ENCODE assay signal across 11 cellular contexts in the genomic region with DNA sequence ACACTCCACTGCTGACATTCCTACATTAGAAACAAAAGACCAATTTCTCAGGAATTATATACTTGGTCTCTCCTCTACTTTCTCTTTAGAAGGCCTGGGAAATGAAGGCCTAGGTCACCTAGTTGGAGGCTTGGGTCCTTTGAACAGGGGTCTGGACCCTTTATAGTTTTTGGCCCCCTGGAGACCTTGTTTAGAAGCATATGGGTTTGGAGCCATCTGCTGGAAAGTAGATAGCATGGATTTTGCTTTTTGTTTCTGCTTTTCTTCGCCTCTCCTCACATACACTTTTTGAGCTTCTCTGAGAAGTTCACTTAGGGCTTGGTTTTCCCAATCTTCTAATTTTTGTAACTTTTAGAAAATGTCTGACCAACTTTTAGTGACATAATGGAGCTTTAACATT.
DNase-seq lines count a peak whose midpoint lies in the region; FAIRE-seq and TF ChIP-seq lines count a peak whose summit lies in the region.
"Had no signal": no experiment of that assay in that cellular context is flagged by ENCODE, and none has a peak within 500 bp of the region (broad histone marks: within the 10 kb centered on the region; RNA-seq: fewer than 3 reads in every experiment).

No MANE protein-coding gene starts in this region.

- no peak overlapping the region for H3K23ac ChIP-seq in H1 (ENCODE audit: insufficient read length)

- H4K20me1 ChIP-seq in DOHH2 (ENCODE audit: control insufficient read depth, insufficient read depth, low read depth, low read length): no peaks in the 10 kb centered on the region
- H4K20me1 ChIP-seq in H1 (replicated peaks in 1 of 2; ENCODE audit: control insufficient read depth in 1 of 2, insufficient read depth in 2 of 2, low read length in 2 of 2): no peaks in the 10 kb centered on the region

- peak; percentile 86 to 93 for TF ChIP-seq RAD21 in H1 (IDR thresholded peaks at IDR 0.05 in 1 of 2, conservative IDR thresholded peaks at IDR 0.05 in 1 of 2; ENCODE audit: low read depth in 2 of 2, low read length in 2 of 2)

- no peak overlapping the region for H3K27ac ChIP-seq in DOHH2 (ENCODE audit: low read depth, low read length)
- no peak overlapping the region for H3K27ac ChIP-seq in H1 (ENCODE audit: low read depth, low read length)
- no peak overlapping the region for H3K27ac ChIP-seq in uterus

- no peaks in the 10 kb centered on the region for H3K9me2 ChIP-seq in DOHH2 (replicated peaks; ENCODE audit: control insufficient read depth, low read length)

- no peak overlapping the region for H2BK5ac ChIP-seq in H1 (ENCODE audit: low read depth, low read length)

- DNase-seq in NCI-H2171 (lab: John Stamatoyannopoulos, UW): peak; percentile 3
- no peak for DNase-seq in H1 (ENCODE audit: low read depth in 1 of 2, low spot score in 2 of 2)
- no peak for DNase-seq in nephron progenitor cell
- DNase-seq in NCI-H1092 treated with DMSO at 0.1 percent for 48 hours (lab: John Stamatoyannopoulos, UW): no peak
- no peak for DNase-seq in uterus
- no peak for DNase-seq in urothelium cell line (ENCODE audit: low spot score)
- no peak for DNase-seq in cortex of kidney (lab: John Stamatoyannopoulos, UW)
- DNase-seq: activated CD4-positive, alpha-beta T cell treated with anti-CD3 and anti-CD28 coated beads, Interleukin-2, amount 10 ng/mL, durations not matched to agents 24 days and 14 days; NCI-H1105; RPMI8226 had no signal

- H3K9me3 ChIP-seq in DOHH2 (ENCODE audit: control insufficient read depth, insufficient read depth, low read length) (peaks cover 20% of the 10 kb centered on the region), H1 (ENCODE audit: insufficient read depth in 2 of 2, low read depth in 1 of 2, low read length in 1 of 2) (no peaks in the 10 kb centered on the region), uterus (peaks cover 0 to 11% of the 10 kb centered on the region in 2 donors)

- TF ChIP-seq EP300 in H1 (IDR thresholded peaks at IDR 0.05; ENCODE audit: borderline replicate concordance in 1 of 2, low read depth in 2 of 2, low read length in 2 of 2): no peak

- no peak overlapping the region for H4K91ac ChIP-seq in H1 (replicated peaks; ENCODE audit: insufficient read length, low read length)

- H3K23me2 ChIP-seq in H1 (ENCODE audit: low read depth, low read length): no peaks in the 10 kb centered on the region

- no peak overlapping the region for H2BK12ac ChIP-seq in H1 (ENCODE audit: low read depth, low read length)

- no peak overlapping the region for H4K5ac ChIP-seq in H1 (ENCODE audit: insufficient read length, low read depth, low read length)

- no peak overlapping the region for H2BK120ac ChIP-seq in H1 (replicated peaks; ENCODE audit: low read depth, low read length)

- H3K79me2 ChIP-seq in DOHH2 (ENCODE audit: control insufficient read depth, low read length): no peaks in the 10 kb centered on the region
- no peaks in the 10 kb centered on the region for H3K79me2 ChIP-seq in H1 (ENCODE audit: control insufficient read depth in 1 of 2, insufficient read depth in 2 of 2, low read length in 2 of 2)

- peaks cover 11% of the 10 kb centered on the region for H3K4me1 Mint-ChIP-seq in nephron progenitor cell
- H3K4me1 Mint-ChIP-seq: activated CD4-positive, alpha-beta T cell treated with anti-CD3 and anti-CD28 coated beads, Interleukin-2, amount 10 ng/mL, durations not matched to agents 24 days and 14 days had no signal

- H4K8ac ChIP-seq in H1 (ENCODE audit: extremely low read depth, insufficient read depth, low read length): no peak overlapping the region

- peaks cover 63% of the 10 kb centered on the region for H3K9me3 Mint-ChIP-seq in nephron progenitor cell

- H3K27me3 ChIP-seq in DOHH2 (ENCODE audit: control insufficient read depth, low read length) (no peaks in the 10 kb centered on the region), H1 (replicated peaks in 1 of 4; ENCODE audit: control insufficient read depth in 3 of 4, extremely low read depth in 1 of 4, insufficient read depth in 3 of 4, low read length in 3 of 4) (no peaks in the 10 kb centered on the region), uterus (no peaks in the 10 kb centered on the region)

- no peak overlapping the region for H2AFZ ChIP-seq in H1 (ENCODE audit: low read length)

- H3K9ac ChIP-seq in H1 (replicated peaks in 1 of 4; ENCODE audit: extremely low read depth in 1 of 4, low read depth in 3 of 4, low read length in 3 of 4): no peak overlapping the region

- TF ChIP-seq CTCF in DOHH2 (IDR thresholded peaks at IDR 0.05; ENCODE audit: low read depth, low read length, poor library complexity, severe bottlenecking) (peak; percentile 24), H1 (IDR thresholded peaks at IDR 0.05; ENCODE audit: control extremely low read depth in 1 of 3, insufficient read depth in 1 of 3, low read depth in 1 of 3, low read length in 3 of 3) (peak in 2 of 3 experiments; percentile 60 to 79; a peak in 3 of 4 replicates), nephron progenitor cell (IDR thresholded peaks at IDR 0.05) (peak; percentile 29), uterus (IDR thresholded peaks at IDR 0.05) (peak in 2 of 4 experiments; percentile 8 to 24)

- no peaks in the 10 kb centered on the region for H3K36me3 Mint-ChIP-seq in nephron progenitor cell (ENCODE audit: low read depth)

- intact Hi-C loops in uterus (cut with DNase I; ENCODE audit: low total_unique reads): no loop called here

- H3K36me3 ChIP-seq in DOHH2 (ENCODE audit: control insufficient read depth, low read length) (no peaks in the 10 kb centered on the region), H1 (ENCODE audit: control insufficient read depth in 2 of 4, insufficient read depth in 4 of 4, low read length in 3 of 4) (no peaks in the 10 kb centered on the region), uterus (no peaks in the 10 kb centered on the region)

- H3K4me1 ChIP-seq in DOHH2 (ENCODE audit: control insufficient read depth, low read length) (no peaks in the 10 kb centered on the region), H1 (replicated peaks in 1 of 4; ENCODE audit: control insufficient read depth in 3 of 4, insufficient read depth in 4 of 4, low read length in 3 of 4) (peaks cover 0 to 15% (median 8%) of the 10 kb centered on the region in 4 experiments; a peak in 4 of 7 replicates), uterus (no peaks in the 10 kb centered on the region)

- H3K4me2 ChIP-seq in DOHH2 (ENCODE audit: low read length) (no peak overlapping the region), H1 (ENCODE audit: insufficient read depth in 1 of 2, low read depth in 2 of 2, low read length in 2 of 2) (no peak overlapping the region)

- H2BK15ac ChIP-seq in H1 (ENCODE audit: low read length): no peak overlapping the region

- H3F3A ChIP-seq in DOHH2 (ENCODE audit: control insufficient read depth, insufficient read depth): no peaks in the 10 kb centered on the region

- H3K79me1 ChIP-seq in H1 (ENCODE audit: low read depth, low read length): no peaks in the 10 kb centered on the region

- CTCF ChIA-PET in H1 (lab: Charles Lee; ENCODE audit: partially characterized antibody): interaction anchor here (0.6 to 6.0 kb wide), 33 partner anchors 8 to 700 kb away, joined by 3 to 78 read pairs (median 3); a partner anchor contains a TSS

- no peak overlapping the region for H3K56ac ChIP-seq in H1 (replicated peaks; ENCODE audit: insufficient read length, low read depth, low read length)

- H3K4ac ChIP-seq in H1 (replicated peaks; ENCODE audit: insufficient read length, low read depth, low read length): no peak overlapping the region

- H2AK5ac ChIP-seq in H1 (ENCODE audit: low read depth, low read length): no peak overlapping the region

- no peak overlapping the region for H2BK20ac ChIP-seq in H1 (ENCODE audit: low read length)

- H3K27me3 Mint-ChIP-seq in nephron progenitor cell (ENCODE audit: low read depth, poor library complexity): peaks cover 9% of the 10 kb centered on the region
- H3K27me3 Mint-ChIP-seq: activated CD4-positive, alpha-beta T cell treated with anti-CD3 and anti-CD28 coated beads, Interleukin-2, amount 10 ng/mL, durations not matched to agents 24 days and 14 days had no signal

- H3K18ac ChIP-seq in H1 (ENCODE audit: extremely low read depth, low read length): no peak overlapping the region

- no peak overlapping the region for H3K14ac ChIP-seq in H1 (ENCODE audit: insufficient read length)

- POLR2A ChIA-PET in H1 (lab: Charles Lee; ENCODE audit: partially characterized antibody): no interaction called here

- H3K27ac Mint-ChIP-seq in nephron progenitor cell: no peak overlapping the region
- H3K27ac Mint-ChIP-seq: activated CD4-positive, alpha-beta T cell treated with anti-CD3 and anti-CD28 coated beads, Interleukin-2, amount 10 ng/mL, durations not matched to agents 24 days and 14 days had no signal

- TF ChIP-seq POLR2A in H1 (IDR thresholded peaks at IDR 0.05; ENCODE audit: control extremely low read depth in 1 of 2, low read depth in 2 of 2, low read length in 2 of 2): no peak
- no peak for TF ChIP-seq POLR2A in uterus (IDR thresholded peaks at IDR 0.05)

- H3K4me3 Mint-ChIP-seq in nephron progenitor cell: no peak overlapping the region
- H3K4me3 Mint-ChIP-seq: activated CD4-positive, alpha-beta T cell treated with anti-CD3 and anti-CD28 coated beads, Interleukin-2, amount 10 ng/mL, durations not matched to agents 24 days and 14 days had no signal

- 83% methylated on average over 1 of the region's 1 CpG; no CpG with 5 or more reads in 1 of the 2 experiments for WGBS in H1 (ENCODE audit: extremely low coverage in 1 of 2, insufficient coverage in 1 of 2, insufficient read length in 1 of 2, insufficient replicate concordance in 2 of 2, low coverage in 1 of 2, low lambda C conversion rate in 2 of 2, missing lambda C conversion rate in 1 of 2), 2 experiments

- FAIRE-seq in H1 (lab: Jason Lieb, UNC): peak; percentile 90
- no peak for FAIRE-seq in urothelium cell line (lab: Jason Lieb, UNC)

- H3K4me3 ChIP-seq in DOHH2 (ENCODE audit: low read length): no peak overlapping the region
- H3K4me3 ChIP-seq in H1 (ENCODE audit: extremely low read depth in 1 of 4, insufficient read depth in 2 of 4, low read depth in 3 of 4, low read length in 4 of 4): no peak overlapping the region
- H3K4me3 ChIP-seq in uterus: no peak overlapping the region

TF ChIP-seq in H1, 55 proteins besides CTCF, POLR2A, EP300 and RAD21:
- TF ChIP-seq KDM4A (IDR thresholded peaks at IDR 0.05; ENCODE audit: low read depth, low read length, severe bottlenecking) (no peak), SAP30 (IDR thresholded peaks at IDR 0.05; ENCODE audit: insufficient read depth, insufficient replicate concordance, low read length) (no peak), TEAD4 (IDR thresholded peaks at IDR 0.05; ENCODE audit: low read depth, low read length) (no peak), BACH1 (IDR thresholded peaks at IDR 0.05; ENCODE audit: low read length) (no peak), CHD1 (IDR thresholded peaks at IDR 0.05; ENCODE audit: low read depth, low read length) (no peak), HDAC6 (IDR thresholded peaks at IDR 0.05; ENCODE audit: low read depth, low read length) (no peak), GTF2F1 (IDR thresholded peaks at IDR 0.05; ENCODE audit: borderline replicate concordance, low read depth, low read length) (no peak), SP4 (IDR thresholded peaks at IDR 0.05; ENCODE audit: low read length) (no peak), GABPA (IDR thresholded peaks at IDR 0.05; ENCODE audit: borderline replicate concordance, insufficient read depth, low read length) (no peak), PHF8 (conservative IDR thresholded peaks at IDR 0.05; ENCODE audit: low read depth, low read length) (no peak)
